ENCODE assay signal across 23 cellular contexts in genomic region chr10:21873198-21873597, GRCh38.
"Had no signal": no experiment of that assay in that cellular context is flagged by ENCODE, and none has a peak within 500 bp of the region (broad histone marks: within the 10 kb centered on the region; RNA-seq: fewer than 3 reads in every experiment).

No MANE protein-coding gene starts in this region.

- H3K27ac Mint-ChIP-seq: naive thymus-derived CD8-positive, alpha-beta T cell; natural killer cell treated with Interleukin-12 subunit alpha and Interleukin-12 subunit beta and Interleukin-15 and Interleukin-18, amount 100 ng/mL, for 72 hours; nephron progenitor cell; stimulated activated memory B cell treated with anti-CD40 and anti-IgM and Interleukin-4, amounts not matched to agents 10 μg/mL and 1 μg/mL and 100 μg/mL, for 72 hours; stimulated activated naive CD8-positive, alpha-beta T cell treated with anti-CD3 and anti-CD28 coated beads, Interleukin-15, amount 100 ng/mL, for 72 hours had no signal

- H3K4me1 Mint-ChIP-seq: naive thymus-derived CD8-positive, alpha-beta T cell; nephron progenitor cell; neural crest cell; stimulated activated memory B cell treated with anti-CD40 and anti-IgM and Interleukin-4, amounts not matched to agents 10 μg/mL and 1 μg/mL and 100 μg/mL, for 72 hours; stimulated activated naive CD8-positive, alpha-beta T cell treated with anti-CD3 and anti-CD28 coated beads, Interleukin-15, amount 100 ng/mL, for 72 hours had no signal

- H3K4me3 Mint-ChIP-seq: naive thymus-derived CD8-positive, alpha-beta T cell; natural killer cell treated with Interleukin-12 subunit alpha and Interleukin-12 subunit beta and Interleukin-15 and Interleukin-18, amount 100 ng/mL, for 72 hours; nephron progenitor cell; neural crest cell; stimulated activated memory B cell treated with anti-CD40 and anti-IgM and Interleukin-4, amounts not matched to agents 10 μg/mL and 1 μg/mL and 100 μg/mL, for 72 hours; stimulated activated naive CD8-positive, alpha-beta T cell treated with anti-CD3 and anti-CD28 coated beads, Interleukin-15, amount 100 ng/mL, for 72 hours had no signal

- DNase-seq: naive thymus-derived CD8-positive, alpha-beta T cell; nephron progenitor cell; nucleus accumbens; pancreas; psoas muscle; right cardiac atrium; spleen; stimulated activated CD4-positive, alpha-beta T cell treated with anti-CD3 and anti-CD28 coated beads, Interleukin-12 subunit alpha, Interleukin-12 subunit beta, amount 100 ng/mL, for 4 hours; stimulated activated CD4-positive, alpha-beta T cell treated with anti-CD3 and anti-CD28 coated beads, Interleukin-1b, Interleukin-23, amount 100 ng/mL, for 48 hours; stimulated activated CD4-positive, alpha-beta T cell treated with anti-CD3 and anti-CD28 coated beads, Interleukin-4, amount 100 ng/mL, for 1 hour; stimulated activated CD4-positive, alpha-beta T cell treated with anti-CD3 and anti-CD28 coated beads, Interleukin-4, amount 100 ng/mL, for 4 hours; stimulated activated CD8-positive, alpha-beta memory T cell treated with anti-CD3 and anti-CD28 coated beads, Interleukin-4, amount 100 ng/mL, for 48 hours; stimulated activated naive CD4-positive, alpha-beta T cell; stimulated activated naive CD8-positive, alpha-beta T cell treated with anti-CD3 and anti-CD28 coated beads, Interleukin-15, amount 100 ng/mL, for 72 hours; stimulated activated naive CD8-positive, alpha-beta T cell treated with anti-CD3 and anti-CD28 coated beads, Interleukin-15, Interleukin-2, amounts not matched to agents 100 U/mL and 50 U/mL, for 24 hours; substantia nigra; testis; tibial artery; transverse colon had no signal

- H3K27me3 Mint-ChIP-seq: naive thymus-derived CD8-positive, alpha-beta T cell; natural killer cell treated with Interleukin-12 subunit alpha and Interleukin-12 subunit beta and Interleukin-15 and Interleukin-18, amount 100 ng/mL, for 72 hours; stimulated activated memory B cell treated with anti-CD40 and anti-IgM and Interleukin-4, amounts not matched to agents 10 μg/mL and 1 μg/mL and 100 μg/mL, for 72 hours; stimulated activated naive CD8-positive, alpha-beta T cell treated with anti-CD3 and anti-CD28 coated beads, Interleukin-15, amount 100 ng/mL, for 72 hours had no signal

- ATAC-seq: naive thymus-derived CD8-positive, alpha-beta T cell; natural killer cell treated with Interleukin-12 subunit alpha and Interleukin-12 subunit beta and Interleukin-15 and Interleukin-18, amount 100 ng/mL, for 72 hours; pancreas; psoas muscle; right cardiac atrium; sciatic nerve; stimulated activated memory B cell treated with anti-CD40 and anti-IgM and Interleukin-4, amounts not matched to agents 10 μg/mL and 1 μg/mL and 100 μg/mL, for 72 hours; stimulated activated naive CD8-positive, alpha-beta T cell treated with anti-CD3 and anti-CD28 coated beads, Interleukin-15, amount 100 ng/mL, for 72 hours; stimulated activated naive CD8-positive, alpha-beta T cell treated with anti-CD3 and anti-CD28 coated beads, Interleukin-15, Interleukin-2, amounts not matched to agents 100 U/mL and 50 U/mL, for 24 hours had no signal
